25 cellular contexts compared by ENCODE assay signal in the genomic region with DNA sequence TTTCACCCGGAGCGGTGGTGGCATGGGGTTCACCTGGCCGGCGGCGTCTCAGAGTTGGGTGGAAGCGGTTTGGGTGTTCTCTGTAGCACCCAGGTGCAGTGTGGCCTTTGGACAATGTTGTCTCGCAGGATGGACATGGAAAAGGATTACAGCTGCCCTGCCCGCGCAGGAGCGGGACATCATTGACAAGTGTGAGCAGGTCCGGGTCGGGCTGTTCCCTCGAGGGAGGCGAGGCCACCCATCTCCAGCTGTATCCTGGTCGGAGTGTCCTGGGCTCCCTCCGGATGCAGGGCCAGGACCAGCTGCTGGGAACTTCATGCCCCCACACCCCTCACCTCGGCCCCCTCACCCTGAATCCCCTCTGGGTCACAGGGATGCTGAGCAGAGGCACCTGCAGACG.
"Had no signal": no experiment of that assay in that cellular context is flagged by ENCODE, and none has a peak within 500 bp of the region (broad histone marks: within the 10 kb centered on the region; RNA-seq: fewer than 3 reads in every experiment).

No MANE protein-coding gene starts in this region.

- H3K4me1 ChIP-seq: foreskin keratinocyte, left ventricle myocardium inferior, lower lobe of right lung, neural progenitor cell, parathyroid adenoma, psoas muscle, spleen, transverse colon had no signal

- DNase-seq: endodermal cell; erythroblast; foreskin keratinocyte; kidney; left cardiac atrium; left ventricle myocardium inferior; lower lobe of right lung; mesenchymal stem cell; midbrain; occipital lobe; psoas muscle; retina; spleen; stimulated activated CD4-positive, alpha-beta T cell treated with anti-CD3 and anti-CD28 coated beads, Interleukin-15, amount 100 ng/mL, for 24 hours; stimulated activated CD4-positive, alpha-beta T cell treated with anti-CD3 and anti-CD28 coated beads, Interleukin-1b, Interleukin-23, amount 100 ng/mL, for 48 hours; stimulated activated CD4-positive, alpha-beta T cell treated with anti-CD3 and anti-CD28 coated beads, Interleukin-4, amount 100 ng/mL, for 24 hours; stimulated activated naive CD8-positive, alpha-beta T cell treated with anti-CD3 and anti-CD28 coated beads, Interleukin-15, amount 100 ng/mL, for 72 hours; transverse colon had no signal

- H3K9me3 ChIP-seq: left ventricle myocardium inferior, lower lobe of right lung, psoas muscle, thoracic aorta, transverse colon had no signal

- H3K36me3 ChIP-seq: left ventricle myocardium inferior, lower lobe of right lung, neural progenitor cell, spleen, thoracic aorta, transverse colon had no signal

- H3K27me3 ChIP-seq: foreskin keratinocyte, hepatocyte, neural progenitor cell, spleen, transverse colon had no signal

- H3K4me3 ChIP-seq: hepatocyte, left ventricle myocardium inferior, lower lobe of right lung, neural progenitor cell, psoas muscle, spleen, thoracic aorta, transverse colon had no signal

- H3K27ac ChIP-seq: foreskin keratinocyte, hepatocyte, left ventricle myocardium inferior, lower lobe of right lung, neural progenitor cell, parathyroid adenoma, psoas muscle, spleen, thoracic aorta, transverse colon had no signal

- ATAC-seq: foreskin keratinocyte; left cardiac atrium; lower lobe of right lung; natural killer cell treated with Interleukin-12 subunit alpha and Interleukin-12 subunit beta and Interleukin-15 and Interleukin-18, amount 100 ng/mL, for 72 hours; psoas muscle; sciatic nerve; stimulated activated memory B cell treated with anti-CD40 and anti-IgM and Interleukin-4, amounts not matched to agents 10 μg/mL and 1 μg/mL and 100 μg/mL, for 72 hours; stimulated activated naive CD8-positive, alpha-beta T cell treated with anti-CD3 and anti-CD28 coated beads, Interleukin-15, amount 100 ng/mL, for 72 hours had no signal
